ENCODE assay signal across 29 cellular contexts in the genomic region with DNA sequence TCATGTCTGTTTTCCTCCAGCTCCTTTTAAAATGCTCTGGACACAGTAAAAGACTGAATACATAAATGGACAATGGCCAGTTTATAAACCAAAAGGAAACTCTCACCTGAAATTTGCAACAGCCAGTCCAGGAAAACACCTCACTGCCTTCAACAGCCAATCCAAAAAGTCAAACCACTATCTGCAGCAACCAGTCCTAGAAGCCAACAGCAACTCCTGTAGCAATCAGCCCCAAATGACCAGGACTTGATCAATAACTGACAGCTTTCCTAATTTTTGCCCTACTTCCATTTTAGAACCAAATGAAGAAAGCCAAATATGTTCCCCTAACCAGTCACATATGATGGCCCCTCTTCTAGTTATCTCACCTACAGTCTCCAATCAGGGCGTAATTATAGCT.
"Had no signal": no experiment of that assay in that cellular context is flagged by ENCODE, and none has a peak within 500 bp of the region (broad histone marks: within the 10 kb centered on the region; RNA-seq: fewer than 3 reads in every experiment).

No MANE protein-coding gene starts in this region.

- H3K27me3 Mint-ChIP-seq: stimulated activated memory B cell treated with anti-CD40 and anti-IgM and Interleukin-4, amounts not matched to agents 10 μg/mL and 1 μg/mL and 100 μg/mL, for 72 hours; stimulated activated naive B cell treated with anti-CD40 and anti-IgM and Interleukin-4, amounts not matched to agents 10 μg/mL and 1 μg/mL and 100 μg/mL, for 72 hours; stimulated activated naive CD8-positive, alpha-beta T cell treated with anti-CD3 and anti-CD28 coated beads, Interleukin-15, amount 100 ng/mL, for 72 hours; stimulated activated naive CD8-positive, alpha-beta T cell treated with anti-CD3 and anti-CD28 coated beads, Interleukin-15, Interleukin-2, amounts not matched to agents 100 ng/mL and 50 ng/mL, for 24 hours; type B pancreatic cell had no signal

- H3K27ac Mint-ChIP-seq: stimulated activated effector memory CD8-positive, alpha-beta T cell treated with anti-CD3 and anti-CD28 coated beads, Interleukin-12 subunit alpha, Interleukin-12 subunit beta, amount 100 ng/mL, for 72 hours; stimulated activated memory B cell treated with anti-CD40 and anti-IgM and Interleukin-4, amounts not matched to agents 10 μg/mL and 1 μg/mL and 100 μg/mL, for 72 hours; stimulated activated naive B cell treated with anti-CD40 and anti-IgM and Interleukin-4, amounts not matched to agents 10 μg/mL and 1 μg/mL and 100 μg/mL, for 72 hours; stimulated activated naive CD8-positive, alpha-beta T cell treated with anti-CD3 and anti-CD28 coated beads, Interleukin-15, amount 100 ng/mL, for 72 hours; stimulated activated naive CD8-positive, alpha-beta T cell treated with anti-CD3 and anti-CD28 coated beads, Interleukin-15, Interleukin-2, amounts not matched to agents 100 ng/mL and 50 ng/mL, for 24 hours; type B pancreatic cell had no signal

- H3K36me3 ChIP-seq: stomach, suprapubic skin, thoracic aorta, thyroid gland, tibial artery, tibial nerve, transverse colon, upper lobe of left lung, upper lobe of right lung, uterus, vagina had no signal

- FAIRE-seq: urothelium cell line had no signal

- H3K27ac ChIP-seq: stomach, suprapubic skin, testis, thoracic aorta, thyroid gland, tibial artery, tibial nerve, transverse colon, upper lobe of left lung, upper lobe of right lung, uterus, vagina had no signal

- H3K4me3 Mint-ChIP-seq: stimulated activated effector memory CD8-positive, alpha-beta T cell treated with anti-CD3 and anti-CD28 coated beads, Interleukin-12 subunit alpha, Interleukin-12 subunit beta, amount 100 ng/mL, for 72 hours; stimulated activated memory B cell treated with anti-CD40 and anti-IgM and Interleukin-4, amounts not matched to agents 10 μg/mL and 1 μg/mL and 100 μg/mL, for 72 hours; stimulated activated naive B cell treated with anti-CD40 and anti-IgM and Interleukin-4, amounts not matched to agents 10 μg/mL and 1 μg/mL and 100 μg/mL, for 72 hours; stimulated activated naive CD8-positive, alpha-beta T cell treated with anti-CD3 and anti-CD28 coated beads, Interleukin-15, amount 100 ng/mL, for 72 hours; stimulated activated naive CD8-positive, alpha-beta T cell treated with anti-CD3 and anti-CD28 coated beads, Interleukin-15, Interleukin-2, amounts not matched to agents 100 ng/mL and 50 ng/mL, for 24 hours; type B pancreatic cell had no signal

- H3K4me3 ChIP-seq: stomach, suprapubic skin, testis, thoracic aorta, thyroid gland, tibial artery, tibial nerve, transverse colon, upper lobe of left lung, upper lobe of right lung, uterus, vagina had no signal

- H3K36me3 Mint-ChIP-seq: stimulated activated effector memory CD8-positive, alpha-beta T cell treated with anti-CD3 and anti-CD28 coated beads, Interleukin-12 subunit alpha, Interleukin-12 subunit beta, amount 100 ng/mL, for 72 hours; stimulated activated memory B cell treated with anti-CD40 and anti-IgM and Interleukin-4, amounts not matched to agents 10 μg/mL and 1 μg/mL and 100 μg/mL, for 72 hours; stimulated activated naive B cell treated with anti-CD40 and anti-IgM and Interleukin-4, amounts not matched to agents 10 μg/mL and 1 μg/mL and 100 μg/mL, for 72 hours; type B pancreatic cell had no signal

- H3K4me1 ChIP-seq: stomach, suprapubic skin, testis, thyroid gland, tibial artery, tibial nerve, transverse colon, upper lobe of left lung, upper lobe of right lung, uterus, vagina had no signal

- H3K9me3 Mint-ChIP-seq: stimulated activated naive CD8-positive, alpha-beta T cell treated with anti-CD3 and anti-CD28 coated beads, Interleukin-15, Interleukin-2, amounts not matched to agents 100 ng/mL and 50 ng/mL, for 24 hours; type B pancreatic cell had no signal

- H3K9me3 ChIP-seq: suprapubic skin, testis, thoracic aorta, thyroid gland, tibial artery, tibial nerve, transverse colon, upper lobe of left lung, upper lobe of right lung, uterus, vagina had no signal

- DNase-seq: stimulated activated CD4-positive, alpha-beta T cell treated with anti-CD3 and anti-CD28 coated beads, Interleukin-2, amount 100 ng/mL, for 48 hours; stimulated activated CD4-positive, alpha-beta T cell treated with anti-CD3 and anti-CD28 coated beads, Interleukin-4, amount 100 ng/mL, for 1 hour; stimulated activated CD4-positive, alpha-beta T cell treated with anti-CD3 and anti-CD28 coated beads, Interleukin-4, amount 100 ng/mL, for 24 hours; stimulated activated CD4-positive, alpha-beta T cell treated with anti-CD3 and anti-CD28 coated beads, Interleukin-4, amount 100 ng/mL, for 4 hours; stimulated activated CD8-positive, alpha-beta memory T cell treated with anti-CD3 and anti-CD28 coated beads, Interleukin-4, amount 100 ng/mL, for 48 hours; stimulated activated naive B cell treated with anti-CD40 and anti-IgM and Interleukin-4, amounts not matched to agents 10 μg/mL and 1 μg/mL and 100 μg/mL, for 72 hours; stimulated activated naive CD4-positive, alpha-beta T cell; stimulated activated naive CD4-positive, alpha-beta T cell treated with Interleukin-2 at 50 U/mL for 16 hours; stimulated activated naive CD8-positive, alpha-beta T cell treated with anti-CD3 and anti-CD28 coated beads, Interleukin-15, amount 100 ng/mL, for 72 hours; stimulated activated naive CD8-positive, alpha-beta T cell treated with anti-CD3 and anti-CD28 coated beads, Interleukin-15, Interleukin-2, amounts not matched to agents 100 U/mL and 50 U/mL, for 24 hours; stomach; substantia nigra; testis; thyroid gland; tibial artery; transverse colon; trophoblast cell; upper lobe of left lung; upper lobe of right lung; uterus had no signal

- ATAC-seq: stimulated activated effector memory CD8-positive, alpha-beta T cell treated with anti-CD3 and anti-CD28 coated beads, Interleukin-12 subunit alpha, Interleukin-12 subunit beta, amount 100 ng/mL, for 72 hours; stimulated activated memory B cell treated with anti-CD40 and anti-IgM and Interleukin-4, amounts not matched to agents 10 μg/mL and 1 μg/mL and 100 μg/mL, for 72 hours; stimulated activated naive B cell treated with anti-CD40 and anti-IgM and Interleukin-4, amounts not matched to agents 10 μg/mL and 1 μg/mL and 100 μg/mL, for 72 hours; stimulated activated naive CD8-positive, alpha-beta T cell treated with anti-CD3 and anti-CD28 coated beads, Interleukin-15, amount 100 ng/mL, for 72 hours; stimulated activated naive CD8-positive, alpha-beta T cell treated with anti-CD3 and anti-CD28 coated beads, Interleukin-15, Interleukin-2, amounts not matched to agents 100 U/mL and 50 U/mL, for 24 hours; upper lobe of right lung had no signal

- H3K27me3 ChIP-seq: stomach, suprapubic skin, testis, thyroid gland, tibial artery, tibial nerve, transverse colon, upper lobe of left lung, upper lobe of right lung, uterus, vagina had no signal

- H3K4me1 Mint-ChIP-seq: stimulated activated effector memory CD8-positive, alpha-beta T cell treated with anti-CD3 and anti-CD28 coated beads, Interleukin-12 subunit alpha, Interleukin-12 subunit beta, amount 100 ng/mL, for 72 hours; stimulated activated memory B cell treated with anti-CD40 and anti-IgM and Interleukin-4, amounts not matched to agents 10 μg/mL and 1 μg/mL and 100 μg/mL, for 72 hours; stimulated activated naive B cell treated with anti-CD40 and anti-IgM and Interleukin-4, amounts not matched to agents 10 μg/mL and 1 μg/mL and 100 μg/mL, for 72 hours; stimulated activated naive CD8-positive, alpha-beta T cell treated with anti-CD3 and anti-CD28 coated beads, Interleukin-15, amount 100 ng/mL, for 72 hours had no signal
